Comparison of ENCODE assay signal across 18 cellular contexts in the genomic region with DNA sequence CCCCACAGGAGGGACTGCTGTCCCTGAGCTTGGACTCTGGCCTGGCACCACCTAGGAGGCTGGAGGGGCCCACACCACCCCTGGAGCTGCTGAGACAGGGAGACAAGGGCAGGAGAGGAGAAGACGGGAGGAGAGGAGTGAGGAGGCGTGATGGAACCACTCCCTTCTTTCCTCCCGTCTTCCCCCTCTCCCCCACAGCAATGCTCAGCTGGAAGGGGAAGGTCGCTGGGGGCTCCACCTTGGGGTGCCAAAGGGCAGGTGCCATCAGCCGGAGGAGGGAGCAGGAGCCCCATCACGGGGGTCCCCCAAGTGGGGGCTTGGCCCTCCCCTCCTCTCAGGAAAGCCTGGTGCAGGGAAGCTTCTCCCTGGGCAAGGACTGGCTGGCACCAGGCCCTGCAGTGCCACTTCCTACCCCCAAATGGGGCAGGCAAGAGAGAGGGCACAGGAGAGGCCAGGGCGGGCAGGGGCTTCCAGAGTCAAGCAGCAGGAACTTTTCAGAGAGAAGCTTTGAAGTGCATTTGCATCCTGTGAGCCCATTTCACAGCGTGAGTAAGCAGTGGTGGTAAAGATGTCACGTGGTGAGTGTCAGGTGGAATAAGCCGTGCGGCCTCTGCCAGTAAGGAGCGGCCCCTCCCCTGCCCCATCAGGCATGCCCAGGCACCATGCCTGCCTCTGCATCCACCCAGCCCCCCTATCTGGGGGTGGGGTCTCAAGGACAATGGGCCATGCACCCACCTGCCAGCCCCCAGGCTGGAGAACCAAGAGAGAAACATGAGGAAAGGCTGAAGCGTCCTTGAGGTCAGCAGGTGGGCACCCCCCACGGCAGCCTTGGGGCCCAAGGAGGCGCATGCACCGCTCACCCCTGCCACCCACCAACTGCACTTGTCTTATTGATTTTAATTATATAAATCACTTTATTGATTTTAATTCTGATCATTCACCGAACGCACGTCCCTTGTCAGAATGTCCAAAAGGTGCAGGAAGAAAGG. TPM values are rescaled to one million over a fixed set of nuclear protein-coding genes. Genes with fewer than 3 reads are reported as not detected.
DNase-seq lines count a peak whose midpoint lies in the region; ATAC-seq, FAIRE-seq and TF ChIP-seq lines count a peak whose summit lies in the region.
"Had no signal": no experiment of that assay in that cellular context is flagged by ENCODE, and none has a peak within 500 bp of the region (broad histone marks: within the 10 kb centered on the region; RNA-seq: fewer than 3 reads in every experiment).

No MANE protein-coding gene starts in this region.

- POLR2A ChIA-PET in Caco-2 (lab: Charles Lee) (interaction anchor here (0.5 kb wide), 1 partner anchor 490 kb away, joined by 4 read pairs; no protein-coding TSS in a partner anchor), HepG2 (lab: Yijun Ruan, JAX) (interaction anchor here (1.9 to 2.2 kb wide), 2 partner anchors 144 to 146 kb away, joined by 5 to 6 read pairs; no protein-coding TSS in a partner anchor)

- 93% methylated on average over 17 of the region's 19 CpGs for WGBS in HepG2 (ENCODE audit: low lambda C conversion rate)

- H3K4me1 ChIP-seq in Caco-2, result peaks cover 14% of the 10 kb centered on the region; the same call in 1 of the 2 replicates
- peaks cover 28% of the 10 kb centered on the region for H3K4me1 ChIP-seq in HepG2 (ENCODE audit: insufficient read depth, low read length)

- in situ Hi-C loops in HepG2 (cut with HindIII; ENCODE audit: extremely low pct_ligation_motif_present, low pct_unique_long_range_greater_than_20kb), result no loop called here

- peak in 1 of 2 experiments; percentile 40 for DNase-seq in Caco-2
- peak; percentile 29 for DNase-seq in RPMI8226
- DNase-seq in HepG2 (ENCODE audit: low spot score), result no peak
- peak; percentile 0 for DNase-seq in retina
- DNase-seq in SW480 (ENCODE audit: low spot score), result no peak
- DNase-seq in activated naive CD4-positive, alpha-beta T cell treated with anti-CD3 and anti-CD28 coated beads for 36 hours, result no peak
- DNase-seq: DMS53, NCI-H187 treated with DMSO at 0.1 percent for 48 hours, NCI-H510A, NCI-H82, Peyer's patch, SHP77, SK-N-SH had no signal

- ATAC-seq in HepG2 (no peak), GM21381 (IDR thresholded peaks at IDR 0.05; ENCODE audit: unreplicated experiment) (no peak)
- ATAC-seq: HCT116 had no signal

- intact Hi-C loops in Caco-2 (cut with micrococcal nuclease; ENCODE audit: unreplicated experiment), result no loop called here
- intact Hi-C loops in HepG2 (cut with micrococcal nuclease; ENCODE audit: unreplicated experiment), result no loop called here
- intact Hi-C loops in activated naive CD4-positive, alpha-beta T cell treated with anti-CD3 and anti-CD28 coated beads for 36 hours (cut with micrococcal nuclease), result no loop called here

- peaks cover 17% of the 10 kb centered on the region for H3K79me2 ChIP-seq in HepG2 (ENCODE audit: insufficient read depth, low read length)

- H3K27ac ChIP-seq in HepG2 (ENCODE audit: extremely low read length, insufficient read depth, low read length), result peak overlapping the region; percentile 60
- H3K27ac ChIP-seq: Peyer's patch had no signal

- H4K20me1 ChIP-seq in HepG2 (ENCODE audit: insufficient read depth, low read length), result peaks cover 71% of the 10 kb centered on the region

- peaks cover 4% of the 10 kb centered on the region for H3K27me3 Mint-ChIP-seq in Caco-2 (ENCODE audit: insufficient read depth, unreplicated experiment)
- peaks cover 52% of the 10 kb centered on the region for H3K27me3 Mint-ChIP-seq in activated naive CD4-positive, alpha-beta T cell treated with anti-CD3 and anti-CD28 coated beads for 36 hours (ENCODE audit: low read depth)

- H3K36me3 ChIP-seq in Caco-2 (ENCODE audit: control insufficient read depth, insufficient read depth, low read length) (peaks cover 9% of the 10 kb centered on the region), HepG2 (replicated peaks in 1 of 2; ENCODE audit: control insufficient read depth in 1 of 2, insufficient read depth in 2 of 2, low read length in 2 of 2) (peaks cover 24 to 47% of the 10 kb centered on the region in 2 experiments; a peak in 4 of 5 replicates)
- H3K36me3 ChIP-seq: Peyer's patch had no signal

- FAIRE-seq in HepG2 (lab: Jason Lieb, UNC), result no peak
- FAIRE-seq: GM19239 had no signal

- no peak overlapping the region; the same call in 1 of the 2 replicates for H3K4me2 ChIP-seq in HepG2 (ENCODE audit: low read depth, low read length)
- H3K4me2 ChIP-seq: SK-N-SH had no signal

- TF ChIP-seq CTCF in Caco-2 (IDR thresholded peaks at IDR 0.05; ENCODE audit: insufficient read depth in 1 of 2, low read depth in 1 of 2, low read length in 1 of 2, severe bottlenecking in 1 of 2, unreplicated experiment in 1 of 2) (no peak), HepG2 (CRISPR knock-in tag; IDR thresholded peaks at IDR 0.05) (no peak)

- no peaks in the 10 kb centered on the region for H3K9me3 ChIP-seq in Caco-2
- no peaks in the 10 kb centered on the region for H3K9me3 ChIP-seq in HepG2 (ENCODE audit: low read length)
- H3K9me3 ChIP-seq: Peyer's patch, SK-N-SH had no signal

- BruUV-seq in Caco-2 (replicated peaks; lab: Mats Ljungman, UMichigan) (no TSS peak), HepG2 (replicated peaks; lab: Mats Ljungman, UMichigan) (no TSS peak)

- no peaks in the 10 kb centered on the region for H3K9me3 Mint-ChIP-seq in Caco-2 (ENCODE audit: unreplicated experiment)
- peaks cover 3% of the 10 kb centered on the region for H3K9me3 Mint-ChIP-seq in activated naive CD4-positive, alpha-beta T cell treated with anti-CD3 and anti-CD28 coated beads for 36 hours

- H3K4me1 Mint-ChIP-seq in Caco-2 (ENCODE audit: low read depth, unreplicated experiment), result peaks cover 26% of the 10 kb centered on the region
- H3K4me1 Mint-ChIP-seq in activated naive CD4-positive, alpha-beta T cell treated with anti-CD3 and anti-CD28 coated beads for 36 hours (ENCODE audit: low read depth), result peaks cover 6% of the 10 kb centered on the region

- H3K27me3 ChIP-seq in Caco-2 (replicated peaks; ENCODE audit: control insufficient read depth, insufficient read depth, low read length) (no peaks in the 10 kb centered on the region), HepG2 (ENCODE audit: control insufficient read depth in 1 of 2, insufficient read depth in 2 of 2, low read length in 2 of 2) (no peaks in the 10 kb centered on the region)

- peak overlapping the region; percentile 71 for H3K27ac Mint-ChIP-seq in Caco-2 (ENCODE audit: unreplicated experiment)
- H3K27ac Mint-ChIP-seq in activated naive CD4-positive, alpha-beta T cell treated with anti-CD3 and anti-CD28 coated beads for 36 hours, result no peak overlapping the region
- H3K27ac Mint-ChIP-seq: CD14-positive monocyte had no signal

- peaks cover 90% of the 10 kb centered on the region for H3K36me3 Mint-ChIP-seq in Caco-2 (ENCODE audit: insufficient read depth, unreplicated experiment)
- no peaks in the 10 kb centered on the region for H3K36me3 Mint-ChIP-seq in activated naive CD4-positive, alpha-beta T cell treated with anti-CD3 and anti-CD28 coated beads for 36 hours (ENCODE audit: low read depth)
- H3K36me3 Mint-ChIP-seq: CD14-positive monocyte had no signal

- no peak; a peak in 1 of 4 replicates for TF ChIP-seq POLR2A in HepG2 (IDR thresholded peaks at IDR 0.05; ENCODE audit: insufficient read depth in 1 of 2, low read depth in 2 of 2, low read length in 2 of 2)

- no peak overlapping the region for H3K9ac ChIP-seq in HepG2 (ENCODE audit: insufficient read depth, low read depth, low read length)
- H3K9ac ChIP-seq: SK-N-SH had no signal

- H3K4me3 Mint-ChIP-seq in Caco-2 (ENCODE audit: unreplicated experiment), result no peak overlapping the region
- H3K4me3 Mint-ChIP-seq in activated naive CD4-positive, alpha-beta T cell treated with anti-CD3 and anti-CD28 coated beads for 36 hours, result no peak overlapping the region

- no peak overlapping the region for H2AFZ ChIP-seq in HepG2 (ENCODE audit: low read length)

- TF ChIP-seq EP300 in HepG2 (IDR thresholded peaks at IDR 0.05; ENCODE audit: low read depth in 2 of 2, low read length in 2 of 2) (no peak), HepG2 (CRISPR knock-in tag; IDR thresholded peaks at IDR 0.05; ENCODE audit: borderline replicate concordance) (peak; percentile 29; the same call in 1 of the 2 replicates)

- CTCF ChIA-PET in Caco-2 (lab: Charles Lee) (interaction anchor here (0.5 to 1.4 kb wide), 3 partner anchors 9 to 17 kb away, joined by 3 to 7 read pairs (median 4); no protein-coding TSS in a partner anchor), HepG2 (lab: Yijun Ruan, JAX; ENCODE audit: low intra/inter-chr PET ratio, low total read pairs) (no interaction called here)
- CTCF ChIA-PET in activated naive CD4-positive, alpha-beta T cell treated with anti-CD3 and anti-CD28 coated beads for 36 hours (lab: Charles Lee), result no interaction called here

- no peak for TF ChIP-seq RAD21 in HepG2 (CRISPR knock-in tag; IDR thresholded peaks at IDR 0.05)

- H3K4me3 ChIP-seq in Caco-2 (ENCODE audit: low read depth, low read length), result no peak overlapping the region
- no peak overlapping the region for H3K4me3 ChIP-seq in HepG2 (replicated peaks in 1 of 3; ENCODE audit: insufficient read depth in 1 of 3, low read depth in 2 of 3, low read length in 3 of 3)
- H3K4me3 ChIP-seq: Peyer's patch had no signal

RNA-seq across cellular contexts. Expression of gene IGF2, which starts 4.9 kb away (rescaled TPM):
- 1,375 and 1,397 TPM in 2 replicates for total RNA-seq in Caco-2 (2022)
- total RNA-seq in HepG2 (2016; rRNA removed; fragmentation: Illumina TruSeq; extraction: Trizol), result 79.1 and 138 TPM in 2 replicates
- 150 and 154 TPM in 2 replicates for total RNA-seq in HepG2 (2016; cell fraction: cytosol; rRNA removed; fragmentation: Illumina TruSeq; extraction: Trizol; ENCODE audit: low read depth)
- total RNA-seq in HepG2 (2016; cell fraction: insoluble cytoplasmic fraction; rRNA removed; fragmentation: Illumina TruSeq; extraction: Trizol), result 71.0 and 125 TPM in 2 replicates
- 362 and 363 TPM in 2 replicates for total RNA-seq in HepG2 (2016; cell fraction: membrane; rRNA removed; fragmentation: Illumina TruSeq; extraction: Trizol)
- total RNA-seq in HepG2 (2016; cell fraction: nucleus; rRNA removed; fragmentation: Illumina TruSeq; extraction: Trizol), result 89.6 and 109 TPM in 2 replicates
- 254 and 379 TPM in 2 replicates for polyA plus RNA-seq in HepG2 (2011; rRNA removed)
- 454 and 616 TPM in 2 replicates for polyA plus RNA-seq in HepG2 (2011; cell fraction: cytosol; rRNA removed)
- 839 and 1,149 TPM in 2 replicates for polyA plus RNA-seq in HepG2 (2011; cell fraction: nucleus; rRNA removed)
- 4,210 and 4,559 TPM in 2 replicates for polyA plus RNA-seq in HepG2 (2012)
- 341 and 387 TPM in 2 replicates for polyA plus RNA-seq in HepG2 (2016; cell fraction: cytosol; fragmentation: Illumina TruSeq; extraction: Trizol; ENCODE audit: low read depth)
- 1,191 and 1,950 TPM in 2 replicates for polyA plus RNA-seq in HepG2 (2016; cell fraction: insoluble cytoplasmic fraction; fragmentation: Illumina TruSeq; extraction: Trizol; ENCODE audit: low read depth)
- 1,798 and 2,413 TPM in 2 replicates for polyA plus RNA-seq in HepG2 (2016; cell fraction: membrane; fragmentation: Illumina TruSeq; extraction: Trizol; ENCODE audit: low read depth)
- polyA plus RNA-seq in HepG2 (2016; cell fraction: nucleus; fragmentation: Illumina TruSeq; extraction: Trizol; ENCODE audit: insufficient read depth, low read depth), result 949 and 1,082 TPM in 2 replicates
- 0.19 and 781 TPM in 2 replicates for polyA minus RNA-seq in HepG2 (2011; rRNA and poly(A)+ RNA removed; ENCODE audit: low replicate concordance)
- polyA minus RNA-seq in HepG2 (2011; cell fraction: cytosol; rRNA and poly(A)+ RNA removed), result 811 and 1,353 TPM in 2 replicates
- 170 and 248 TPM in 2 replicates for polyA minus RNA-seq in HepG2 (2011; cell fraction: nucleus; rRNA and poly(A)+ RNA removed)
- total RNA-seq in activated naive CD4-positive, alpha-beta T cell treated with anti-CD3 and anti-CD28 coated beads for 36 hours, result under 1 TPM; 0.21 to 0.37 TPM
- polyA plus RNA-seq: CD14-positive monocyte had no signal

RNA-seq across cellular contexts. Expression of gene INS, which starts 26.7 kb away (rescaled TPM):
- total RNA-seq in Caco-2 (2022) (not detected in 2 replicates), HepG2 (2016; rRNA removed; fragmentation: Illumina TruSeq; extraction: Trizol) (not detected in 2 replicates)
- not detected in 2 replicates for total RNA-seq in HepG2 (2016; cell fraction: cytosol; rRNA removed; fragmentation: Illumina TruSeq; extraction: Trizol; ENCODE audit: low read depth)
- total RNA-seq in HepG2 (2016; cell fraction: insoluble cytoplasmic fraction; rRNA removed; fragmentation: Illumina TruSeq; extraction: Trizol), result not detected in 2 replicates
- total RNA-seq in HepG2 (2016; cell fraction: membrane; rRNA removed; fragmentation: Illumina TruSeq; extraction: Trizol), result not detected in 2 replicates
- total RNA-seq in HepG2 (2016; cell fraction: nucleus; rRNA removed; fragmentation: Illumina TruSeq; extraction: Trizol), result not detected in 2 replicates
- not detected in 2 replicates for polyA plus RNA-seq in HepG2 (2011; rRNA removed)
- not detected in 2 replicates for polyA plus RNA-seq in HepG2 (2011; cell fraction: cytosol; rRNA removed)
- not detected in 2 replicates for polyA plus RNA-seq in HepG2 (2011; cell fraction: nucleus; rRNA removed)
- not detected in 2 replicates for polyA plus RNA-seq in HepG2 (2012)
- polyA plus RNA-seq in HepG2 (2016; cell fraction: cytosol; fragmentation: Illumina TruSeq; extraction: Trizol; ENCODE audit: low read depth), result not detected in 2 replicates
- not detected in 2 replicates for polyA plus RNA-seq in HepG2 (2016; cell fraction: insoluble cytoplasmic fraction; fragmentation: Illumina TruSeq; extraction: Trizol; ENCODE audit: low read depth)
- polyA plus RNA-seq in HepG2 (2016; cell fraction: membrane; fragmentation: Illumina TruSeq; extraction: Trizol; ENCODE audit: low read depth), result not detected in 2 replicates
- not detected in 2 replicates for polyA plus RNA-seq in HepG2 (2016; cell fraction: nucleus; fragmentation: Illumina TruSeq; extraction: Trizol; ENCODE audit: insufficient read depth, low read depth)
- polyA minus RNA-seq in HepG2 (2011; rRNA and poly(A)+ RNA removed; ENCODE audit: low replicate concordance), result not detected in 2 replicates
- polyA minus RNA-seq in HepG2 (2011; cell fraction: cytosol; rRNA and poly(A)+ RNA removed), result not detected in 2 replicates
- polyA minus RNA-seq in HepG2 (2011; cell fraction: nucleus; rRNA and poly(A)+ RNA removed), result not detected in 2 replicates
- not detected for total RNA-seq in activated naive CD4-positive, alpha-beta T cell treated with anti-CD3 and anti-CD28 coated beads for 36 hours
- total RNA-seq: HT1080, Peyer's patch had no signal
- polyA plus RNA-seq: CD14-positive monocyte, SK-N-SH had no signal

RNA-seq across cellular contexts. Expression of gene TH, which starts 37.3 kb away (rescaled TPM):
- total RNA-seq in Caco-2 (2022) (not detected in 2 replicates), HepG2 (2016; rRNA removed; fragmentation: Illumina TruSeq; extraction: Trizol) (not detected in 2 replicates)
- total RNA-seq in HepG2 (2016; cell fraction: cytosol; rRNA removed; fragmentation: Illumina TruSeq; extraction: Trizol; ENCODE audit: low read depth), result not detected in 2 replicates
- total RNA-seq in HepG2 (2016; cell fraction: insoluble cytoplasmic fraction; rRNA removed; fragmentation: Illumina TruSeq; extraction: Trizol), result not detected in 2 replicates
- not detected in 2 replicates for total RNA-seq in HepG2 (2016; cell fraction: membrane; rRNA removed; fragmentation: Illumina TruSeq; extraction: Trizol)
- not detected in 2 replicates for total RNA-seq in HepG2 (2016; cell fraction: nucleus; rRNA removed; fragmentation: Illumina TruSeq; extraction: Trizol)
- polyA plus RNA-seq in HepG2 (2011; rRNA removed), result 0.36 and 0.42 TPM in 2 replicates
- polyA plus RNA-seq in HepG2 (2011; cell fraction: cytosol; rRNA removed), result 0.08 and 0.15 TPM in 2 replicates
- polyA plus RNA-seq in HepG2 (2011; cell fraction: nucleus; rRNA removed), result 3.1 and 4.3 TPM in 2 replicates
- polyA plus RNA-seq in HepG2 (2012), result not detected in 2 replicates
- polyA plus RNA-seq in HepG2 (2016; cell fraction: cytosol; fragmentation: Illumina TruSeq; extraction: Trizol; ENCODE audit: low read depth), result not detected in 2 replicates
- polyA plus RNA-seq in HepG2 (2016; cell fraction: insoluble cytoplasmic fraction; fragmentation: Illumina TruSeq; extraction: Trizol; ENCODE audit: low read depth), result not detected in 2 replicates
- not detected in 2 replicates for polyA plus RNA-seq in HepG2 (2016; cell fraction: membrane; fragmentation: Illumina TruSeq; extraction: Trizol; ENCODE audit: low read depth)
- polyA plus RNA-seq in HepG2 (2016; cell fraction: nucleus; fragmentation: Illumina TruSeq; extraction: Trizol; ENCODE audit: insufficient read depth, low read depth), result not detected in 2 replicates
- polyA minus RNA-seq in HepG2 (2011; rRNA and poly(A)+ RNA removed; ENCODE audit: low replicate concordance), result not detected in 2 replicates
- not detected in 2 replicates for polyA minus RNA-seq in HepG2 (2011; cell fraction: cytosol; rRNA and poly(A)+ RNA removed)
- polyA minus RNA-seq in HepG2 (2011; cell fraction: nucleus; rRNA and poly(A)+ RNA removed), result not detected in 2 replicates
- total RNA-seq in activated naive CD4-positive, alpha-beta T cell treated with anti-CD3 and anti-CD28 coated beads for 36 hours, result not detected
- total RNA-seq: HT1080 had no signal
- polyA plus RNA-seq: CD14-positive monocyte, SK-N-SH had no signal

Comparison
In these comparisons a context has a peak if more than half of its experiments do, and no peak if none do; other contexts are left out.
1. DNase-seq: peak in RPMI8226 (single experiment) and retina (single experiment); none in HepG2 (single experiment), SW480 (single experiment) and activated naive CD4-positive, alpha-beta T cell treated with anti-CD3 and anti-CD28 coated beads for 36 hours (single experiment).
2. RNA of gene IGF2, which starts 4.9 kb away (total RNA-seq): 1,375 to 1,397 TPM in Caco-2 and 71.0 to 363 TPM in HepG2; 0.21 to 0.37 TPM in activated naive CD4-positive, alpha-beta T cell treated with anti-CD3 and anti-CD28 coated beads for 36 hours; every median in the first group is over 10 times any median in the second.